1 cellular context compared by ENCODE assay signal in genomic region chr16:4307215-4308037, GRCh38.
TF ChIP-seq lines count a peak whose summit lies in the region.

No MANE protein-coding gene starts in this region.

TF ChIP-seq in HepG2, 621 proteins besides CTCF, POLR2A, EP300 and RAD21 (continued from another document and continues in another):
- 0 out of 2 replicates have a peak, but pooled peaks have one; percentile 26 for TF ChIP-seq ARID4A (CRISPR knock-in tag; IDR thresholded peaks at IDR 0.05; ENCODE audit: borderline replicate concordance)
- peak; percentile 54 for TF ChIP-seq SAP130 (CRISPR knock-in tag; IDR thresholded peaks at IDR 0.05; ENCODE audit: low read depth)
- TF ChIP-seq EZH2 (conservative IDR thresholded peaks at IDR 0.05; ENCODE audit: low read depth, low read length) = no peak
- no peak for TF ChIP-seq ZNF362 (CRISPR knock-in tag; IDR thresholded peaks at IDR 0.05; ENCODE audit: borderline replicate concordance)
- no peak for TF ChIP-seq HNF1A (IDR thresholded peaks at IDR 0.05; ENCODE audit: low read depth)
- 0 out of 2 replicates have a peak, but pooled peaks have one; percentile 36 for TF ChIP-seq HNF1A (CRISPR knock-in tag; IDR thresholded peaks at IDR 0.05; ENCODE audit: borderline replicate concordance)
- TF ChIP-seq CEBPB (IDR thresholded peaks at IDR 0.05; ENCODE audit: borderline replicate concordance, low read depth, low read length) = no peak
- peak; percentile 52 for TF ChIP-seq THAP11 (CRISPR knock-in tag; IDR thresholded peaks at IDR 0.05)
- peak; percentile 48; the same call in 1 of the 2 replicates for TF ChIP-seq ZNF605 (CRISPR knock-in tag; IDR thresholded peaks at IDR 0.05)
- 0 out of 2 replicates have a peak, but pooled peaks have one; percentile 25 for TF ChIP-seq KDM2A (CRISPR knock-in tag; IDR thresholded peaks at IDR 0.05; ENCODE audit: borderline replicate concordance, low read depth)
- TF ChIP-seq ZBTB33 (CRISPR knock-in tag; IDR thresholded peaks at IDR 0.05) = no peak
- TF ChIP-seq CAMTA2 (CRISPR knock-in tag; IDR thresholded peaks at IDR 0.05; ENCODE audit: borderline replicate concordance) = no peak
- TF ChIP-seq HNRNPL (IDR thresholded peaks at IDR 0.05; ENCODE audit: low read depth, low read length) = no peak
- TF ChIP-seq ZNF891 (CRISPR knock-in tag; IDR thresholded peaks at IDR 0.05) = 0 out of 2 replicates have a peak, but pooled peaks have one; percentile 24
- TF ChIP-seq BHLHE40 (IDR thresholded peaks at IDR 0.05; ENCODE audit: low read length) = no peak
- TF ChIP-seq HIVEP1 (CRISPR knock-in tag; IDR thresholded peaks at IDR 0.05) = peak; percentile 91
- TF ChIP-seq SCMH1 (CRISPR knock-in tag; IDR thresholded peaks at IDR 0.05; ENCODE audit: borderline replicate concordance) = no peak
- no peak for TF ChIP-seq ZNF510 (CRISPR knock-in tag; IDR thresholded peaks at IDR 0.05; ENCODE audit: low read depth)
- peak; percentile 50 for TF ChIP-seq ZFX (CRISPR knock-in tag; IDR thresholded peaks at IDR 0.05; ENCODE audit: low read depth)
- peak; percentile 92 for TF ChIP-seq SP5 (CRISPR knock-in tag; IDR thresholded peaks at IDR 0.05; ENCODE audit: borderline replicate concordance, low read depth)
- TF ChIP-seq ZNF569 (CRISPR knock-in tag; IDR thresholded peaks at IDR 0.05; ENCODE audit: borderline replicate concordance) = no peak
- no peak for TF ChIP-seq SOX6 (IDR thresholded peaks at IDR 0.05)
- peak; percentile 32; the same call in 1 of the 2 replicates for TF ChIP-seq SOX6 (CRISPR knock-in tag; IDR thresholded peaks at IDR 0.05)
- no peak for TF ChIP-seq ZNF33A (CRISPR knock-in tag; IDR thresholded peaks at IDR 0.05; ENCODE audit: borderline replicate concordance)
- TF ChIP-seq CCDC6 (CRISPR knock-in tag; IDR thresholded peaks at IDR 0.05) = no peak
- TF ChIP-seq ZSCAN30 (CRISPR knock-in tag; IDR thresholded peaks at IDR 0.05) = no peak
- TF ChIP-seq SP4 (CRISPR knock-in tag; IDR thresholded peaks at IDR 0.05) = peak; percentile 83
- TF ChIP-seq ZSCAN22 (CRISPR knock-in tag; IDR thresholded peaks at IDR 0.05) = no peak
- TF ChIP-seq ZC3H4 (CRISPR knock-in tag; IDR thresholded peaks at IDR 0.05; ENCODE audit: borderline replicate concordance) = no peak
- 0 out of 2 replicates have a peak, but pooled peaks have one; percentile 26 for TF ChIP-seq ZNF350 (CRISPR knock-in tag; IDR thresholded peaks at IDR 0.05; ENCODE audit: borderline replicate concordance, low read depth)
- 0 out of 2 replicates have a peak, but pooled peaks have one; percentile 21 for TF ChIP-seq ZNF430 (CRISPR knock-in tag; IDR thresholded peaks at IDR 0.05)
- TF ChIP-seq NRL (CRISPR knock-in tag; IDR thresholded peaks at IDR 0.05; ENCODE audit: borderline replicate concordance) = no peak
- peak; percentile 71 for TF ChIP-seq GABPA (IDR thresholded peaks at IDR 0.05; ENCODE audit: low read depth, low read length)
- TF ChIP-seq GABPA (CRISPR knock-in tag; IDR thresholded peaks at IDR 0.05; ENCODE audit: low read depth) = no peak
- no peak for TF ChIP-seq ARNT2 (CRISPR knock-in tag; IDR thresholded peaks at IDR 0.05; ENCODE audit: low read depth)
- no peak for TF ChIP-seq ZNF740 (CRISPR knock-in tag; IDR thresholded peaks at IDR 0.05)
- TF ChIP-seq ZNF260 (CRISPR knock-in tag; IDR thresholded peaks at IDR 0.05; ENCODE audit: borderline replicate concordance, low read depth) = no peak
- peak; percentile 58 for TF ChIP-seq RBFOX2 (IDR thresholded peaks at IDR 0.05; ENCODE audit: low read depth, low read length)
- TF ChIP-seq TARDBP (CRISPR knock-in tag; IDR thresholded peaks at IDR 0.05) = no peak
- no peak for TF ChIP-seq RCOR2 (CRISPR knock-in tag; IDR thresholded peaks at IDR 0.05)
- TF ChIP-seq DBP (CRISPR knock-in tag; IDR thresholded peaks at IDR 0.05; ENCODE audit: not compliant biosample characterization) = no peak
- TF ChIP-seq ZNF687 (CRISPR knock-in tag; IDR thresholded peaks at IDR 0.05) = peak; percentile 40
- peak; percentile 88; the same call in 1 of the 2 replicates for TF ChIP-seq MAZ (IDR thresholded peaks at IDR 0.05; ENCODE audit: borderline replicate concordance, low read depth, low read length)
- peak; percentile 85 for TF ChIP-seq MAZ (CRISPR knock-in tag; IDR thresholded peaks at IDR 0.05; ENCODE audit: low read depth)
- peak; percentile 79 for TF ChIP-seq ZBTB14 (CRISPR knock-in tag; IDR thresholded peaks at IDR 0.05)
- TF ChIP-seq POGZ (CRISPR knock-in tag; IDR thresholded peaks at IDR 0.05) = 0 out of 2 replicates have a peak, but pooled peaks have one; percentile 29
- TF ChIP-seq MEIS2 (CRISPR knock-in tag; IDR thresholded peaks at IDR 0.05) = 0 out of 2 replicates have a peak, but pooled peaks have one; percentile 23
- 0 out of 2 replicates have a peak, but pooled peaks have one; percentile 59 for TF ChIP-seq KDM5B (CRISPR knock-in tag; IDR thresholded peaks at IDR 0.05; ENCODE audit: borderline replicate concordance)
- no peak for TF ChIP-seq ZKSCAN8 (CRISPR knock-in tag; IDR thresholded peaks at IDR 0.05; ENCODE audit: borderline replicate concordance)
